Comparison of ENCODE assay signal across 1 cellular context in genomic region chr2:48199076-48199475, GRCh38.
TF ChIP-seq lines count a peak whose summit lies in the region.

No MANE protein-coding gene starts in this region.

TF ChIP-seq in GM23338, 12 proteins besides CTCF, POLR2A, EP300 and RAD21 (continued from another document):
- TF ChIP-seq ZNF462 (CRISPR knock-in tag; IDR thresholded peaks at IDR 0.05) (no peak), CREB1 (CRISPR knock-in tag; IDR thresholded peaks at IDR 0.05; ENCODE audit: low read depth) (no peak), ZNF114 (CRISPR knock-in tag; IDR thresholded peaks at IDR 0.05) (no peak), NANOG (IDR thresholded peaks at IDR 0.05; ENCODE audit: borderline replicate concordance) (no peak), POLR2AphosphoS5 (IDR thresholded peaks at IDR 0.05; ENCODE audit: low read depth) (no peak), STAT1 (IDR thresholded peaks at IDR 0.05; ENCODE audit: unreplicated experiment) (no peak), REST (IDR thresholded peaks at IDR 0.05; ENCODE audit: unreplicated experiment) (no peak), EZH2phosphoT487 (IDR thresholded peaks at IDR 0.05; ENCODE audit: unreplicated experiment) (no peak)
- TF ChIP-seq, protein P1, sequence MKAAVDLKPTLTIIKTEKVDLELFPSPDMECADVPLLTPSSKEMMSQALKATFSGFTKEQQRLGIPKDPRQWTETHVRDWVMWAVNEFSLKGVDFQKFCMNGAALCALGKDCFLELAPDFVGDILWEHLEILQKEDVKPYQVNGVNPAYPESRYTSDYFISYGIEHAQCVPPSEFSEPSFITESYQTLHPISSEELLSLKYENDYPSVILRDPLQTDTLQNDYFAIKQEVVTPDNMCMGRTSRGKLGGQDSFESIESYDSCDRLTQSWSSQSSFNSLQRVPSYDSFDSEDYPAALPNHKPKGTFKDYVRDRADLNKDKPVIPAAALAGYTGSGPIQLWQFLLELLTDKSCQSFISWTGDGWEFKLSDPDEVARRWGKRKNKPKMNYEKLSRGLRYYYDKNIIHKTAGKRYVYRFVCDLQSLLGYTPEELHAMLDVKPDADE (IDR thresholded peaks at IDR 0.05), result no peak
